Comparison of ENCODE assay signal across 18 cellular contexts in the genomic region with DNA sequence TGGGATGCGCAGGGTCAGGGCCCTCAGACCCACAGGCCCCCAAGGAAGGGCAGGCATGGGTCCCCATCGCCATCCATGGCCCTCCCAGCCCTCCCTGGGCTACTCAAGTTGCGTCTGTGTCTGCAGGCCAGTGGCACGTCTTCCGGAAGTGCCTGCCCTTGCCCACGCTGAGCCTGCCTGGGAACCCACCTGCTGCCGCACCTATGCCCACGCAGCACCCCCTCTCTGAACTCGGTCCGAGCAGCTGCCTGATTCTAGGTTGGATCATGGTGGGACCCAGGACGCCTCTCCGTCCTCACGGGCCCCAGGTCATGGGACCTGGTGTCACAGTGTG.
"Had no signal": no experiment of that assay in that cellular context is flagged by ENCODE, and none has a peak within 500 bp of the region (broad histone marks: within the 10 kb centered on the region; RNA-seq: fewer than 3 reads in every experiment).

No MANE protein-coding gene starts in this region.

- H3K36me3 ChIP-seq: breast epithelium, SJSA1 had no signal

- H3K4me3 ChIP-seq: breast epithelium, SJSA1 had no signal

- H3K9me3 ChIP-seq: breast epithelium, SJSA1 had no signal

- DNase-seq: activated CD4-positive, alpha-beta T cell treated with anti-CD3 and anti-CD28 coated beads for 4 hours; activated CD4-positive, alpha-beta T cell treated with anti-CD3 and anti-CD28 coated beads, Interleukin-2, amount 50 U/mL, for 4 hours; activated CD8-positive, alpha-beta memory T cell treated with anti-CD3 and anti-CD28 coated beads, Interleukin-2, amount 10 ng/mL, durations not matched to agents 7 days and 5 days; activated CD8-positive, alpha-beta T cell treated with anti-CD3 and anti-CD28 coated beads, Interleukin-2, amount 10 ng/mL, durations not matched to agents 7 days and 5 days; activated gamma-delta T cell treated with Interleukin-2 at 50 U/mL for 16 hours; activated naive CD4-positive, alpha-beta T cell treated with anti-CD3 and anti-CD28 coated beads, Interleukin-2, amount 10 ng/mL, durations not matched to agents 7 days and 5 days; activated naive CD8-positive, alpha-beta T cell treated with anti-CD3 and anti-CD28 coated beads for 36 hours; activated T-cell treated with anti-CD3 and anti-CD28 coated beads, Interleukin-2, amount 50 U/mL, for 4 hours; caudate nucleus; NCI-H1092; NCI-H1930; NCI-H524; PC-3; SHP77 had no signal

- H3K9ac ChIP-seq: KMS-11 had no signal

- H3K27ac ChIP-seq: breast epithelium, KMS-11, SJSA1 had no signal

- H3K27me3 ChIP-seq: SJSA1 had no signal

- FAIRE-seq: RCC 7860 had no signal
